ENCODE assay signal across 15 cellular contexts in genomic region chr11:20021212-20021611, GRCh38.
DNase-seq lines count a peak whose midpoint lies in the region; ATAC-seq and TF ChIP-seq lines count a peak whose summit lies in the region.
"Had no signal": no experiment of that assay in that cellular context is flagged by ENCODE, and none has a peak within 500 bp of the region (broad histone marks: within the 10 kb centered on the region; RNA-seq: fewer than 3 reads in every experiment).

No MANE protein-coding gene starts in this region.

- H3K36me3 ChIP-seq in cardiac muscle cell (no peaks in the 10 kb centered on the region), left ventricle myocardium inferior (no peaks in the 10 kb centered on the region), RWPE2 (ENCODE audit: low read depth) (no peaks in the 10 kb centered on the region), esophagus squamous epithelium (no peaks in the 10 kb centered on the region)
- no peaks in the 10 kb centered on the region for H3K36me3 ChIP-seq in CD8-positive, alpha-beta memory T cell (ENCODE audit: insufficient read depth, low read length)

- intact Hi-C loops in left ventricle myocardium inferior (cut with micrococcal nuclease) (no loop called here), lower leg skin (cut with DNase I; ENCODE audit: low total_unique reads) (no loop called here), esophagus squamous epithelium (cut with DNase I) (no loop called here)

- H3K4me3 ChIP-seq in cardiac muscle cell (no peak overlapping the region), left ventricle myocardium inferior (no peak overlapping the region), RWPE2 (ENCODE audit: severe bottlenecking) (no peak overlapping the region), iPS-18c (ENCODE audit: insufficient read depth, low read depth, low read length) (peak overlapping the region; percentile 45; the same call in 1 of the 2 replicates), lower leg skin (ENCODE audit: low read depth, poor library complexity, severe bottlenecking) (no peak overlapping the region), esophagus squamous epithelium (no peak overlapping the region)
- no peak overlapping the region for H3K4me3 ChIP-seq in CD8-positive, alpha-beta memory T cell (ENCODE audit: low read length)

- no peaks in the 10 kb centered on the region for H3K9me3 ChIP-seq in cardiac muscle cell (ENCODE audit: low read depth)
- no peaks in the 10 kb centered on the region for H3K9me3 ChIP-seq in left ventricle myocardium inferior (replicated peaks)
- no peaks in the 10 kb centered on the region for H3K9me3 ChIP-seq in RWPE2 (ENCODE audit: severe bottlenecking)
- no peaks in the 10 kb centered on the region for H3K9me3 ChIP-seq in iPS-18c (ENCODE audit: control insufficient read depth, insufficient read depth, low read length)
- H3K9me3 ChIP-seq in esophagus squamous epithelium = no peaks in the 10 kb centered on the region
- H3K9me3 ChIP-seq in CD8-positive, alpha-beta memory T cell (ENCODE audit: low read length) = no peaks in the 10 kb centered on the region

- H3K27me3 ChIP-seq in cardiac muscle cell = no peaks in the 10 kb centered on the region
- H3K27me3 ChIP-seq in left ventricle myocardium inferior (ENCODE audit: low read depth) = no peaks in the 10 kb centered on the region
- H3K27me3 ChIP-seq in RWPE2 (ENCODE audit: insufficient read depth, poor library complexity, severe bottlenecking) = no peaks in the 10 kb centered on the region
- no peaks in the 10 kb centered on the region for H3K27me3 ChIP-seq in esophagus squamous epithelium
- no peaks in the 10 kb centered on the region for H3K27me3 ChIP-seq in CD8-positive, alpha-beta memory T cell (ENCODE audit: insufficient read depth, low read length, poor library complexity, severe bottlenecking)

- CTCF ChIA-PET in CD8-positive, alpha-beta memory T cell (lab: Charles Lee) = no interaction called here

- ATAC-seq in RWPE2 (ENCODE audit: low read depth) (no peak), GM18870 (IDR thresholded peaks at IDR 0.05; ENCODE audit: unreplicated experiment) (no peak)

- H3K36me3 Mint-ChIP-seq in CD8-positive, alpha-beta memory T cell = no peaks in the 10 kb centered on the region
- H3K36me3 Mint-ChIP-seq: CD14-positive monocyte had no signal

- POLR2A ChIA-PET in CD8-positive, alpha-beta memory T cell (lab: Charles Lee) = no interaction called here

- no peaks in the 10 kb centered on the region for H3K9me3 Mint-ChIP-seq in CD8-positive, alpha-beta memory T cell
- H3K9me3 Mint-ChIP-seq: IgD-negative memory B cell had no signal

- TF ChIP-seq CTCF in cardiac muscle cell (IDR thresholded peaks at IDR 0.05; ENCODE audit: low read depth, low read length) = no peak
- no peak for TF ChIP-seq CTCF in left ventricle myocardium inferior (IDR thresholded peaks at IDR 0.05; ENCODE audit: borderline replicate concordance)
- TF ChIP-seq CTCF in RWPE2 (IDR thresholded peaks at IDR 0.05; ENCODE audit: poor library complexity, severe bottlenecking) = no peak
- TF ChIP-seq CTCF in lower leg skin (IDR thresholded peaks at IDR 0.05) = no peak
- no peak for TF ChIP-seq CTCF in esophagus squamous epithelium (IDR thresholded peaks at IDR 0.05)

- H3K27ac Mint-ChIP-seq in CD8-positive, alpha-beta memory T cell = no peak overlapping the region
- H3K27ac Mint-ChIP-seq: CD14-positive monocyte, IgD-negative memory B cell had no signal

- H3K27ac ChIP-seq in cardiac muscle cell (peak overlapping the region; percentile 80), left ventricle myocardium inferior (replicated peaks) (no peak overlapping the region), RWPE2 (ENCODE audit: poor library complexity, severe bottlenecking) (peak overlapping the region; percentile 89), esophagus squamous epithelium (no peak overlapping the region)
- H3K27ac ChIP-seq in CD8-positive, alpha-beta memory T cell (ENCODE audit: low read depth, low read length) = no peak overlapping the region

- TF ChIP-seq POLR2A in lower leg skin (IDR thresholded peaks at IDR 0.05) (no peak), esophagus squamous epithelium (IDR thresholded peaks at IDR 0.05) (no peak)

- H3K4me3 Mint-ChIP-seq in CD8-positive, alpha-beta memory T cell = no peak overlapping the region
- H3K4me3 Mint-ChIP-seq: CD14-positive monocyte, IgD-negative memory B cell had no signal

- H3K4me1 ChIP-seq in cardiac muscle cell (ENCODE audit: low read depth) (peaks cover 39% of the 10 kb centered on the region), left ventricle myocardium inferior (peaks cover 52% of the 10 kb centered on the region), RWPE2 (ENCODE audit: insufficient read depth, poor library complexity, severe bottlenecking) (peaks cover 20% of the 10 kb centered on the region), esophagus squamous epithelium (peaks cover 5 to 50% (median 9%) of the 10 kb centered on the region in 3 donors)
- H3K4me1 ChIP-seq in CD8-positive, alpha-beta memory T cell (ENCODE audit: insufficient read depth, low read length) = no peaks in the 10 kb centered on the region

- H3K4me1 Mint-ChIP-seq in CD8-positive, alpha-beta memory T cell = no peaks in the 10 kb centered on the region
- H3K4me1 Mint-ChIP-seq: CD14-positive monocyte, IgD-negative memory B cell had no signal

- 90 to 94% methylated on average over 4 of the region's 4 CpGs for WGBS in lower leg skin, 2 donors
- WGBS in esophagus squamous epithelium, 2 donors = 74 to 84% methylated on average over 4 of the region's 4 CpGs

- no peak for DNase-seq in cardiac muscle cell (ENCODE audit: low read depth in 1 of 2, low spot score in 1 of 2)
- no peak for DNase-seq in left ventricle myocardium inferior
- no peak for DNase-seq in RWPE2 (ENCODE audit: low spot score)
- DNase-seq in lower leg skin (ENCODE audit: low spot score in 2 of 2) = no peak
- no peak for DNase-seq in esophagus squamous epithelium (lab: John Stamatoyannopoulos, UW)
- DNase-seq in CD8-positive, alpha-beta memory T cell = no peak
- DNase-seq: DND-41, GDM1, NCI-H2029 treated with DMSO at 0.1 percent for 48 hours, NCI-H82, SW 1271 had no signal

- peaks cover 0 to 5% of the 10 kb centered on the region in 2 donors for H3K27me3 Mint-ChIP-seq in CD8-positive, alpha-beta memory T cell
- H3K27me3 Mint-ChIP-seq: IgD-negative memory B cell had no signal

Comparison
In these comparisons a context has a peak if more than half of its experiments do, and no peak if none do; other contexts are left out.
1. H3K27ac ChIP-seq: peak in cardiac muscle cell (single experiment) and RWPE2 (single experiment); none in left ventricle myocardium inferior (single experiment), esophagus squamous epithelium (0 of 4) and CD8-positive, alpha-beta memory T cell (single experiment).